ENCODE assay signal across 1 cellular context in the genomic region with DNA sequence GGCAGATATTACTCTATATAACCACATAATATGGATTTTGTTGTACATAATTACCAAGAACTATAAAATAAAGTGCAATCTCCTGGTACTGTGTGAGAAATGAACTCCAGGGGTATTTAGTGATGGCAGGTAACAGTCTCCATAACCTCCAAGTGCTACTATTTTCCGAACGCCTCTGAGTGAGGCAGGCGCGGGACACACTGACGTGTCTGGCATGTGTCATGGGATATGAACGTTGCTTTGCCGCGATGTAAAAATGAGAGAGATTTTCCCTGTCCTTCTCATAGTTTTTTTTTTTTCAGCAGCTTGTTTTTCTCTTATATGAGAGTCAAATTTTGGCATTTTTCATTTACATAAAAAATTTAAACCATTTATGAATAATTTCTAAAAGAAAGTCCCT.
TF ChIP-seq lines count a peak whose summit lies in the region.

No MANE protein-coding gene starts in this region.

TF ChIP-seq in K562, 482 proteins besides CTCF, POLR2A, EP300 and RAD21 (continued from another document):
- TF ChIP-seq, protein P1, sequence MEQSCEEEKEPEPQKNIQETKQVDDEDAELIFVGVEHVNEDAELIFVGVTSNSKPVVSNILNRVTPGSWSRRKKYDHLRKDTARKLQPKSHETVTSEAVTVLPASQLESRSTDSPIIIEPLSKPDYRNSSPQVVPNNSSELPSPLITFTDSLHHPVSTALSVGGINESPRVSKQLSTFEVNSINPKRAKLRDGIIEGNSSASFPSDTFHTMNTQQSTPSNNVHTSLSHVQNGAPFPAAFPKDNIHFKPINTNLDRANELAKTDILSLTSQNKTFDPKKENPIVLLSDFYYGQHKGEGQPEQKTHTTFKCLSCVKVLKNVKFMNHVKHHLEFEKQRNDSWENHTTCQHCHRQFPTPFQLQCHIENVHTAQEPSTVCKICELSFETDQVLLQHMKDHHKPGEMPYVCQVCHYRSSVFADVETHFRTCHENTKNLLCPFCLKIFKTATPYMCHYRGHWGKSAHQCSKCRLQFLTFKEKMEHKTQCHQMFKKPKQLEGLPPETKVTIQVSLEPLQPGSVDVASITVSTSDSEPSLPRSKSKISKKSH (CRISPR knock-in tag; IDR thresholded peaks at IDR 0.05), result no peak
